8 cellular contexts compared by ENCODE assay signal in the genomic region with DNA sequence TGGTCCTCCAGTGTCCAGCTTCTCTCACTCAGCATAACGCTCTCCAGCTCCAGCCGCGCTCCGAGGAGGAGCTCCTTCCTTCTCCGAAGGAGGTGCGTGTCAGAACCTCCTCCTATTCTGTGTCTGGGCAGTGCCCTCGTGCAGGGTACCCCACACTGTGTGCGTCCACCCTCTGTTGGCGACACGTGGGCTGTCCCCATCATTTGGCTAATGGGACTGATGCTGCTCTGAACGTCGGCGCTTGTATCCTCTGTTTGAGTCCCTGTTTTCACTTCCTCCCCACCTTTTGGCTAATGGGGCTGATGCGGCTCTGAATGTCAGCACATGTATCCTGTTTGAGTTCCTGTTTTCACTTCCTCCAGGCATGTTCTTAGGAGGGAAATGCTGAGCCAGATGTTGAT. TPM values are rescaled to one million over a fixed set of nuclear protein-coding genes. Genes with fewer than 3 reads are reported as not detected.
DNase-seq lines count a peak whose midpoint lies in the region; ATAC-seq and TF ChIP-seq lines count a peak whose summit lies in the region.

No MANE protein-coding gene starts in this region.

- TF ChIP-seq CTCF in NB4 (IDR thresholded peaks at IDR 0.05; ENCODE audit: low read depth, low read length) (no peak), progenitor cell of endocrine pancreas (IDR thresholded peaks at IDR 0.05; ENCODE audit: unreplicated experiment) (no peak)

- intact Hi-C loops in activated CD4-positive, alpha-beta memory T cell treated with anti-CD3 and anti-CD28 coated beads for 36 hours (cut with micrococcal nuclease): no loop called here

- ATAC-seq in GM18517 (IDR thresholded peaks at IDR 0.05; ENCODE audit: unreplicated experiment): peak; percentile 95
- ATAC-seq in HG02588 (IDR thresholded peaks at IDR 0.05; ENCODE audit: unreplicated experiment): peak; percentile 73

- no peak overlapping the region for H3K27ac Mint-ChIP-seq in activated CD4-positive, alpha-beta memory T cell treated with anti-CD3 and anti-CD28 coated beads for 36 hours
- H3K27ac Mint-ChIP-seq in progenitor cell of endocrine pancreas: no peak overlapping the region

- no peak for TF ChIP-seq POLR2A in NB4 (IDR thresholded peaks at IDR 0.05; ENCODE audit: extremely low read depth, insufficient read length)

- CTCF ChIA-PET in activated CD4-positive, alpha-beta memory T cell treated with anti-CD3 and anti-CD28 coated beads for 36 hours (lab: Charles Lee): no interaction called here

- no peaks in the 10 kb centered on the region for H3K9me3 Mint-ChIP-seq in activated CD4-positive, alpha-beta memory T cell treated with anti-CD3 and anti-CD28 coated beads for 36 hours
- H3K9me3 Mint-ChIP-seq in progenitor cell of endocrine pancreas (ENCODE audit: low read depth): no peaks in the 10 kb centered on the region

- DNase-seq in NB4 (ENCODE audit: low read depth) (peak; percentile 84), mesenteric fat pad (ENCODE audit: low spot score) (peak; percentile 73), DMS153 (lab: John Stamatoyannopoulos, UW) (no peak), progenitor cell of endocrine pancreas (ENCODE audit: low spot score, unreplicated experiment) (no peak), NCI-H1694 treated with DMSO at 0.1 percent for 48 hours (lab: John Stamatoyannopoulos, UW) (no peak)
- DNase-seq in activated CD4-positive, alpha-beta memory T cell treated with anti-CD3 and anti-CD28 coated beads for 36 hours: no peak

- no peaks in the 10 kb centered on the region for H3K36me3 Mint-ChIP-seq in activated CD4-positive, alpha-beta memory T cell treated with anti-CD3 and anti-CD28 coated beads for 36 hours
- no peaks in the 10 kb centered on the region for H3K36me3 Mint-ChIP-seq in progenitor cell of endocrine pancreas (ENCODE audit: insufficient read depth)

- POLR2A ChIA-PET in activated CD4-positive, alpha-beta memory T cell treated with anti-CD3 and anti-CD28 coated beads for 36 hours (lab: Charles Lee): no interaction called here

- H3K27me3 Mint-ChIP-seq in activated CD4-positive, alpha-beta memory T cell treated with anti-CD3 and anti-CD28 coated beads for 36 hours: peaks cover 3% of the 10 kb centered on the region
- H3K27me3 Mint-ChIP-seq in progenitor cell of endocrine pancreas: peaks cover 34% of the 10 kb centered on the region

- H3K4me1 Mint-ChIP-seq in activated CD4-positive, alpha-beta memory T cell treated with anti-CD3 and anti-CD28 coated beads for 36 hours (ENCODE audit: low read depth): no peaks in the 10 kb centered on the region
- no peaks in the 10 kb centered on the region for H3K4me1 Mint-ChIP-seq in progenitor cell of endocrine pancreas (ENCODE audit: low read depth)

- no peak overlapping the region for H3K4me3 ChIP-seq in NB4 (ENCODE audit: low read depth, low read length)

- H3K4me3 Mint-ChIP-seq in activated CD4-positive, alpha-beta memory T cell treated with anti-CD3 and anti-CD28 coated beads for 36 hours: no peak overlapping the region
- H3K4me3 Mint-ChIP-seq in progenitor cell of endocrine pancreas (ENCODE audit: low read depth): no peak overlapping the region

RNA-seq across cellular contexts. Expression of a gene that starts 22.2 kb away (rescaled TPM):
- 0.51 TPM for total RNA-seq in mesenteric fat pad
- not detected for total RNA-seq in activated CD4-positive, alpha-beta memory T cell treated with anti-CD3 and anti-CD28 coated beads for 36 hours
- not detected in 2 replicates for total RNA-seq in progenitor cell of endocrine pancreas

Comparison
In these comparisons a context has a peak if more than half of its experiments do, and no peak if none do; other contexts are left out.
1. DNase-seq: peak in NB4 (single experiment) and mesenteric fat pad (single experiment); none in activated CD4-positive, alpha-beta memory T cell treated with anti-CD3 and anti-CD28 coated beads for 36 hours (single experiment), DMS153 (single experiment), progenitor cell of endocrine pancreas (single experiment) and NCI-H1694 treated with DMSO at 0.1 percent for 48 hours (single experiment).